ENCODE assay signal across 31 cellular contexts in the genomic region with DNA sequence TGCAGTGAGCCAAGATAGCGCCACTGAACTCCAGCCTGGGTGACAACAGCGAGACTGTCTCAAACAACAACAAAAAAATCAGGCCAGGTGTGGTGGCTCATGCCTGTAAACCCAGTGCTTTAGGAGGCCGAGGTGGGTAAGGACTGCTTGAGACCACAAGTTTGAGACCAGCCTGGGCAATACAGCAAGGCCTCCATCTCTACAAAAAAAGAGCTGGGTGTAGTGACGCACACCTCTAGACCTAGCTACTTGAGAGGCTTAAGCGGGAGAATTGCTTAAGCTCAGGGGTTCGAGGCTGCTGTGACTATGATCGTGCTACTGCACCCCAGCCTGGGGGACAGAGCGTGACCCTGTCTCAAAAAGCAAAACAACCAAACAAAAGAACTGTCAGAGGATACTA.
"Had no signal": no experiment of that assay in that cellular context is flagged by ENCODE, and none has a peak within 500 bp of the region (broad histone marks: within the 10 kb centered on the region; RNA-seq: fewer than 3 reads in every experiment).

No MANE protein-coding gene starts in this region.

- DNase-seq: activated B cell treated with CpG ODN at 0.5 μM for 24 hours; activated CD4-positive, alpha-beta memory T cell treated with anti-CD3 and anti-CD28 coated beads, Interleukin-2, amount 10 ng/mL, durations not matched to agents 7 days and 5 days; activated CD4-positive, alpha-beta T cell treated with anti-CD3 and anti-CD28 coated beads for 48 hours; activated CD4-positive, CD25-positive, alpha-beta regulatory T cell treated with anti-CD3 and anti-CD28 coated beads, Interleukin-2, amount 50 U/mL, for 72 hours; activated CD8-positive, alpha-beta memory T cell treated with anti-CD3 and anti-CD28 coated beads for 24 hours; activated CD8-positive, alpha-beta memory T cell treated with anti-CD3 and anti-CD28 coated beads, Interleukin-2, amount 10 ng/mL, durations not matched to agents 7 days and 5 days; activated CD8-positive, alpha-beta memory T cell treated with anti-CD3 and anti-CD28 coated beads, Interleukin-2, amount 50 U/mL, for 48 hours; activated effector memory CD4-positive, alpha-beta T cell treated with Interleukin-2 at 50 U/mL for 16 hours; activated naive CD4-positive, alpha-beta T cell treated with anti-CD3 and anti-CD28 coated beads, Interleukin-2, amount 10 ng/mL, durations not matched to agents 7 days and 5 days; activated naive CD8-positive, alpha-beta T cell treated with anti-CD3 and anti-CD28 coated beads, Interleukin-2, amount 50 U/mL, for 24 hours; activated T-cell treated with anti-CD3 and anti-CD28 coated beads, Interleukin-2, amount 50 U/mL, for 48 hours; anterior cingulate cortex; central memory CD4-positive, alpha-beta T cell; Karpas-422; KBM-7; NCI-H1048; NCI-H1105 treated with DMSO at 0.1 percent for 48 hours; NCI-H1436; NCI-H1694; NCI-H1930; NCI-H2081 treated with DMSO at 0.1 percent for 48 hours; NCI-H345; NCI-H510A; NCI-H526; NCI-H748 treated with DMSO at 0.1 percent for 48 hours; PC-9; Right ventricle myocardium superior had no signal

- H3K27ac Mint-ChIP-seq: activated B cell treated with CpG ODN at 0.5 μM for 24 hours; activated CD4-positive, alpha-beta memory T cell treated with anti-CD3 and anti-CD28 coated beads, Interleukin-2, amount 10 ng/mL, durations not matched to agents 7 days and 5 days; activated CD8-positive, alpha-beta memory T cell treated with anti-CD3 and anti-CD28 coated beads, Interleukin-2, amount 10 ng/mL, durations not matched to agents 7 days and 5 days; activated naive CD4-positive, alpha-beta T cell treated with anti-CD3 and anti-CD28 coated beads, Interleukin-2, amount 10 ng/mL, durations not matched to agents 7 days and 5 days; activated naive CD8-positive, alpha-beta T cell; activated naive CD8-positive, alpha-beta T cell treated with anti-CD3 and anti-CD28 coated beads, Interleukin-2, amount 50 U/mL, for 24 hours; T-helper 1 cell treated with Interleukin-12 subunit alpha and Interleukin-12 subunit beta and Interleukin-4 antibody, amounts not matched to agents 30 μg/mL and 1 μg/mL, for 36 hours; T-helper 2 cell treated with Interferon-gamma antibody and Interleukin-4, amounts not matched to agents 5 μg/mL and 100 μg/mL, for 36 hours had no signal

- ATAC-seq: activated CD8-positive, alpha-beta memory T cell treated with anti-CD3 and anti-CD28 coated beads, Interleukin-2, amount 10 ng/mL, durations not matched to agents 7 days and 5 days; activated naive CD8-positive, alpha-beta T cell treated with anti-CD3 and anti-CD28 coated beads, Interleukin-2, amount 50 U/mL, for 24 hours had no signal

- H3K4me3 Mint-ChIP-seq: activated B cell treated with CpG ODN at 0.5 μM for 24 hours; activated CD4-positive, alpha-beta memory T cell treated with anti-CD3 and anti-CD28 coated beads, Interleukin-2, amount 10 ng/mL, durations not matched to agents 7 days and 5 days; activated CD8-positive, alpha-beta memory T cell treated with anti-CD3 and anti-CD28 coated beads, Interleukin-2, amount 10 ng/mL, durations not matched to agents 7 days and 5 days; activated naive CD4-positive, alpha-beta T cell treated with anti-CD3 and anti-CD28 coated beads, Interleukin-2, amount 10 ng/mL, durations not matched to agents 7 days and 5 days; activated naive CD8-positive, alpha-beta T cell; activated naive CD8-positive, alpha-beta T cell treated with anti-CD3 and anti-CD28 coated beads, Interleukin-2, amount 50 U/mL, for 24 hours; brain; T-helper 1 cell treated with Interleukin-12 subunit alpha and Interleukin-12 subunit beta and Interleukin-4 antibody, amounts not matched to agents 30 μg/mL and 1 μg/mL, for 36 hours; T-helper 2 cell treated with Interferon-gamma antibody and Interleukin-4, amounts not matched to agents 5 μg/mL and 100 μg/mL, for 36 hours had no signal

- H3K27me3 Mint-ChIP-seq: activated B cell treated with CpG ODN at 0.5 μM for 24 hours; activated CD4-positive, alpha-beta memory T cell treated with anti-CD3 and anti-CD28 coated beads, Interleukin-2, amount 10 ng/mL, durations not matched to agents 7 days and 5 days; activated CD8-positive, alpha-beta memory T cell treated with anti-CD3 and anti-CD28 coated beads, Interleukin-2, amount 10 ng/mL, durations not matched to agents 7 days and 5 days; activated naive CD4-positive, alpha-beta T cell treated with anti-CD3 and anti-CD28 coated beads, Interleukin-2, amount 10 ng/mL, durations not matched to agents 7 days and 5 days; activated naive CD8-positive, alpha-beta T cell; activated naive CD8-positive, alpha-beta T cell treated with anti-CD3 and anti-CD28 coated beads, Interleukin-2, amount 50 U/mL, for 24 hours; brain had no signal

- H3K27ac ChIP-seq: PC-9 had no signal

- H3K4me3 ChIP-seq: PC-9 had no signal

- H3K4me1 Mint-ChIP-seq: activated B cell treated with CpG ODN at 0.5 μM for 24 hours; activated naive CD4-positive, alpha-beta T cell treated with anti-CD3 and anti-CD28 coated beads, Interleukin-2, amount 10 ng/mL, durations not matched to agents 7 days and 5 days; brain had no signal
